ENCODE assay signal across 2 cellular contexts in genomic region chr9:128249914-128250838, GRCh38.
A peak's percentile ranks its signal among the peaks of the same experiment; 100 is the strongest.
TF ChIP-seq lines count a peak whose summit lies in the region.

No MANE protein-coding gene starts in this region.

TF ChIP-seq in IMR-90, 13 proteins besides CTCF, POLR2A, EP300 and RAD21 (continued from another document):
- TF ChIP-seq, protein P1, sequence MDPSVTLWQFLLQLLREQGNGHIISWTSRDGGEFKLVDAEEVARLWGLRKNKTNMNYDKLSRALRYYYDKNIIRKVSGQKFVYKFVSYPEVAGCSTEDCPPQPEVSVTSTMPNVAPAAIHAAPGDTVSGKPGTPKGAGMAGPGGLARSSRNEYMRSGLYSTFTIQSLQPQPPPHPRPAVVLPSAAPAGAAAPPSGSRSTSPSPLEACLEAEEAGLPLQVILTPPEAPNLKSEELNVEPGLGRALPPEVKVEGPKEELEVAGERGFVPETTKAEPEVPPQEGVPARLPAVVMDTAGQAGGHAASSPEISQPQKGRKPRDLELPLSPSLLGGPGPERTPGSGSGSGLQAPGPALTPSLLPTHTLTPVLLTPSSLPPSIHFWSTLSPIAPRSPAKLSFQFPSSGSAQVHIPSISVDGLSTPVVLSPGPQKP (IDR thresholded peaks at IDR 0.05; ENCODE audit: borderline replicate concordance, low read depth, low read length), result no peak
- TF ChIP-seq NFE2L2 (IDR thresholded peaks at IDR 0.05; ENCODE audit: low read depth, low read length), result no peak
- TF ChIP-seq RCOR1 (IDR thresholded peaks at IDR 0.05; ENCODE audit: insufficient replicate concordance, low read length), result no peak
- no peak for TF ChIP-seq SMC3 (IDR thresholded peaks at IDR 0.05; ENCODE audit: low read depth, low read length)
- TF ChIP-seq BHLHE40 (IDR thresholded peaks at IDR 0.05; ENCODE audit: low read depth, low read length), result no peak
- TF ChIP-seq FOS (IDR thresholded peaks at IDR 0.05; ENCODE audit: low read depth, low read length), result no peak
- no peak for TF ChIP-seq RFX5 (IDR thresholded peaks at IDR 0.05; ENCODE audit: low read depth, low read length)

TF ChIP-seq in WTC11, 78 proteins besides CTCF, POLR2A, EP300 and RAD21 (continued from another document):
- TF ChIP-seq ZNF416 (CRISPR knock-in tag; IDR thresholded peaks at IDR 0.05), result 0 out of 2 replicates have a peak, but pooled peaks have one; percentile 31
- TF ChIP-seq CDX4 (CRISPR knock-in tag; IDR thresholded peaks at IDR 0.05; ENCODE audit: borderline replicate concordance), result no peak
- peak; percentile 89 for TF ChIP-seq ZNF121 (CRISPR knock-in tag; IDR thresholded peaks at IDR 0.05)
- TF ChIP-seq, protein P2, sequence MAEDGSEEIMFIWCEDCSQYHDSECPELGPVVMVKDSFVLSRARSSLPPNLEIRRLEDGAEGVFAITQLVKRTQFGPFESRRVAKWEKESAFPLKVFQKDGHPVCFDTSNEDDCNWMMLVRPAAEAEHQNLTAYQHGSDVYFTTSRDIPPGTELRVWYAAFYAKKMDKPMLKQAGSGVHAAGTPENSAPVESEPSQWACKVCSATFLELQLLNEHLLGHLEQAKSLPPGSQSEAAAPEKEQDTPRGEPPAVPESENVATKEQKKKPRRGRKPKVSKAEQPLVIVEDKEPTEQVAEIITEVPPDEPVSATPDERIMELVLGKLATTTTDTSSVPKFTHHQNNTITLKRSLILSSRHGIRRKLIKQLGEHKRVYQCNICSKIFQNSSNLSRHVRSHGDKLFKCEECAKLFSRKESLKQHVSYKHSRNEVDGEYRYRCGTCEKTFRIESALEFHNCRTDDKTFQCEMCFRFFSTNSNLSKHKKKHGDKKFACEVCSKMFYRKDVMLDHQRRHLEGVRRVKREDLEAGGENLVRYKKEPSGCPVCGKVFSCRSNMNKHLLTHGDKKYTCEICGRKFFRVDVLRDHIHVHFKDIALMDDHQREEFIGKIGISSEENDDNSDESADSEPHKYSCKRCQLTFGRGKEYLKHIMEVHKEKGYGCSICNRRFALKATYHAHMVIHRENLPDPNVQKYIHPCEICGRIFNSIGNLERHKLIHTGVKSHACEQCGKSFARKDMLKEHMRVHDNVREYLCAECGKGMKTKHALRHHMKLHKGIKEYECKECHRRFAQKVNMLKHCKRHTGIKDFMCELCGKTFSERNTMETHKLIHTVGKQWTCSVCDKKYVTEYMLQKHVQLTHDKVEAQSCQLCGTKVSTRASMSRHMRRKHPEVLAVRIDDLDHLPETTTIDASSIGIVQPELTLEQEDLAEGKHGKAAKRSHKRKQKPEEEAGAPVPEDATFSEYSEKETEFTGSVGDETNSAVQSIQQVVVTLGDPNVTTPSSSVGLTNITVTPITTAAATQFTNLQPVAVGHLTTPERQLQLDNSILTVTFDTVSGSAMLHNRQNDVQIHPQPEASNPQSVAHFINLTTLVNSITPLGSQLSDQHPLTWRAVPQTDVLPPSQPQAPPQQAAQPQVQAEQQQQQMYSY (CRISPR knock-in tag; IDR thresholded peaks at IDR 0.05), result no peak
